13 cellular contexts compared by ENCODE assay signal in genomic region chr14:36656769-36657408, GRCh38. TPM values are rescaled to one million over a fixed set of nuclear protein-coding genes. Genes with fewer than 3 reads are reported as not detected.
A peak's percentile ranks its signal among the peaks of the same experiment; 100 is the strongest.
DNase-seq lines count a peak whose midpoint lies in the region; ATAC-seq and TF ChIP-seq lines count a peak whose summit lies in the region.
"Had no signal": no experiment of that assay in that cellular context is flagged by ENCODE, and none has a peak within 500 bp of the region (broad histone marks: within the 10 kb centered on the region; RNA-seq: fewer than 3 reads in every experiment).

No MANE protein-coding gene starts in this region.

- intact Hi-C loops in left ventricle myocardium inferior (cut with micrococcal nuclease) (no loop called here), Right ventricle myocardium inferior (cut with DNase I) (no loop called here)

- H2AK5ac ChIP-seq in trophoblast cell (ENCODE audit: low read length) = no peak overlapping the region

- H3K4me2 ChIP-seq in trophoblast cell (ENCODE audit: low read length) = no peak overlapping the region

- H3K4me1 Mint-ChIP-seq in T-helper 17 cell = peaks cover 7% of the 10 kb centered on the region
- peaks cover 16% of the 10 kb centered on the region for H3K4me1 Mint-ChIP-seq in type B pancreatic cell (ENCODE audit: unreplicated experiment)

- peak overlapping the region; percentile 34 for H3K4me3 ChIP-seq in left ventricle myocardium inferior
- H3K4me3 ChIP-seq in muscle layer of colon (ENCODE audit: low read depth in 1 of 2, low read length in 2 of 2) = peak overlapping the region; percentile 6 to 27
- H3K4me3 ChIP-seq in trophoblast cell (ENCODE audit: low read depth, low read length) = no peak overlapping the region
- H3K4me3 ChIP-seq: HAP-1 had no signal

- no peak overlapping the region for H3K27ac Mint-ChIP-seq in T-helper 17 cell
- no peak overlapping the region for H3K27ac Mint-ChIP-seq in type B pancreatic cell

- no peak overlapping the region for H2BK12ac ChIP-seq in trophoblast cell (ENCODE audit: low read length)

- H3K9me3 ChIP-seq in left ventricle myocardium inferior (replicated peaks) = no peaks in the 10 kb centered on the region
- H3K9me3 ChIP-seq in T-helper 17 cell (ENCODE audit: control insufficient read depth, low read length, poor library complexity, severe bottlenecking) = peaks cover 8% of the 10 kb centered on the region
- no peaks in the 10 kb centered on the region for H3K9me3 ChIP-seq in muscle layer of colon (ENCODE audit: low read length)
- H3K9me3 ChIP-seq in trophoblast cell (ENCODE audit: insufficient read depth, low read depth, low read length) = peaks cover 10% of the 10 kb centered on the region
- H3K9me3 ChIP-seq: HAP-1 had no signal

- no peak overlapping the region for H2BK5ac ChIP-seq in trophoblast cell (ENCODE audit: low read depth, low read length, poor library complexity)

- H3K79me1 ChIP-seq in trophoblast cell (ENCODE audit: low read length) = no peaks in the 10 kb centered on the region

- no peak overlapping the region for H3K14ac ChIP-seq in trophoblast cell (ENCODE audit: low read length)

- H2BK120ac ChIP-seq in trophoblast cell (ENCODE audit: insufficient read depth, low read length, poor library complexity) = no peak overlapping the region

- H3K79me2 ChIP-seq in trophoblast cell (ENCODE audit: control insufficient read depth, insufficient read depth, low read length, poor library complexity) = no peaks in the 10 kb centered on the region

- H3K9me3 Mint-ChIP-seq in type B pancreatic cell = no peaks in the 10 kb centered on the region

- H3K36me3 ChIP-seq in left ventricle myocardium inferior (no peaks in the 10 kb centered on the region), muscle layer of colon (ENCODE audit: insufficient read depth, low read length) (no peaks in the 10 kb centered on the region), trophoblast cell (ENCODE audit: control insufficient read depth in 1 of 2, insufficient read depth in 2 of 2, low read length in 2 of 2) (no peaks in the 10 kb centered on the region)
- H3K36me3 ChIP-seq: brain microvascular endothelial cell, HAP-1 had no signal

- H3K18ac ChIP-seq in trophoblast cell (ENCODE audit: low read length) = no peak overlapping the region

- WGBS in trophoblast cell (ENCODE audit: extremely low coverage, insufficient coverage, insufficient read length) = no CpG with 5 or more reads among the region's 27 CpGs

- no peak for TF ChIP-seq CTCF in left ventricle myocardium inferior (IDR thresholded peaks at IDR 0.05; ENCODE audit: borderline replicate concordance)
- TF ChIP-seq CTCF in type B pancreatic cell (conservative IDR thresholded peaks at IDR 0.05) = no peak

- no peak overlapping the region for H3K27ac ChIP-seq in left ventricle myocardium inferior (replicated peaks)
- H3K27ac ChIP-seq in muscle layer of colon (ENCODE audit: low read depth, low read length) = no peak overlapping the region
- no peak overlapping the region for H3K27ac ChIP-seq in trophoblast cell (ENCODE audit: low read depth, low read length)
- H3K27ac ChIP-seq: brain microvascular endothelial cell, foreskin keratinocyte, HL-60 had no signal

- H3K27me3 ChIP-seq in left ventricle myocardium inferior (ENCODE audit: low read depth) (peaks cover 100% of the 10 kb centered on the region), muscle layer of colon (ENCODE audit: control insufficient read depth in 1 of 2, insufficient read depth in 2 of 2, low read length in 2 of 2) (peaks cover 97 to 100% of the 10 kb centered on the region in 2 donors), trophoblast cell (ENCODE audit: insufficient read depth, low read length) (peaks cover 82% of the 10 kb centered on the region)

- ATAC-seq in Right ventricle myocardium inferior (no peak), T-helper 17 cell (no peak), GM19455 (IDR thresholded peaks at IDR 0.05; ENCODE audit: unreplicated experiment) (no peak), HG02759 (IDR thresholded peaks at IDR 0.05; ENCODE audit: unreplicated experiment) (no peak)

- H4K8ac ChIP-seq in trophoblast cell (ENCODE audit: low read depth, low read length) = no peak overlapping the region

- peaks cover 94% of the 10 kb centered on the region for H3K27me3 Mint-ChIP-seq in T-helper 17 cell
- H3K27me3 Mint-ChIP-seq in type B pancreatic cell = peaks cover 100% of the 10 kb centered on the region

- no peak overlapping the region for H4K91ac ChIP-seq in trophoblast cell (ENCODE audit: low read depth, low read length)

- H4K12ac ChIP-seq in trophoblast cell (ENCODE audit: low read depth, low read length) = no peak overlapping the region

- H3K4me3 Mint-ChIP-seq in T-helper 17 cell = peak overlapping the region; percentile 62
- peak overlapping the region; percentile 82 for H3K4me3 Mint-ChIP-seq in type B pancreatic cell

- H2AFZ ChIP-seq in trophoblast cell (ENCODE audit: insufficient read depth, low read length, poor library complexity) = no peak overlapping the region

- DNase-seq in left ventricle myocardium inferior = no peak
- DNase-seq in Right ventricle myocardium inferior (ENCODE audit: missing footprints) = no peak
- DNase-seq in T-helper 17 cell = no peak
- DNase-seq in type B pancreatic cell (ENCODE audit: extremely low spot score, unreplicated experiment) = no peak
- DNase-seq in trophoblast cell = no peak
- DNase-seq: brain microvascular endothelial cell, foreskin keratinocyte, NCI-H1436 treated with DMSO at 0.1 percent for 48 hours had no signal

- H3K9ac ChIP-seq in muscle layer of colon (ENCODE audit: low read length) (no peak overlapping the region), trophoblast cell (ENCODE audit: low read length) (no peak overlapping the region)

- no peak overlapping the region for H3K23ac ChIP-seq in trophoblast cell (ENCODE audit: low read length)

- H3K36me3 Mint-ChIP-seq in T-helper 17 cell (ENCODE audit: low read depth) = peaks cover 7% of the 10 kb centered on the region
- no peaks in the 10 kb centered on the region for H3K36me3 Mint-ChIP-seq in type B pancreatic cell

- H3K4me1 ChIP-seq in left ventricle myocardium inferior = peaks cover 68% of the 10 kb centered on the region
- H3K4me1 ChIP-seq in muscle layer of colon (ENCODE audit: insufficient read depth, low read length) = peaks cover 30% of the 10 kb centered on the region
- peaks cover 13 to 18% of the 10 kb centered on the region in 2 experiments for H3K4me1 ChIP-seq in trophoblast cell (ENCODE audit: control insufficient read depth in 1 of 2, insufficient read depth in 2 of 2, low read length in 2 of 2)
- H3K4me1 ChIP-seq: foreskin keratinocyte had no signal

- no peak overlapping the region for H3K4ac ChIP-seq in trophoblast cell (ENCODE audit: low read depth, low read length)

RNA-seq across cellular contexts. Expression of gene PAX9, which starts 4.8 kb away (rescaled TPM):
- total RNA-seq in left ventricle myocardium inferior (not detected), Right ventricle myocardium inferior (not detected), T-helper 17 cell (under 1 TPM in 1 of 2 donors, not detected in 1; 0.35 TPM), type B pancreatic cell (ENCODE audit: low replicate concordance) (5.6 and 6.3 TPM in 2 replicates)
- polyA plus RNA-seq in trophoblast cell (2013) = 0.04 and 0.05 TPM in 2 replicates
